27 cellular contexts compared by ENCODE assay signal in the genomic region with DNA sequence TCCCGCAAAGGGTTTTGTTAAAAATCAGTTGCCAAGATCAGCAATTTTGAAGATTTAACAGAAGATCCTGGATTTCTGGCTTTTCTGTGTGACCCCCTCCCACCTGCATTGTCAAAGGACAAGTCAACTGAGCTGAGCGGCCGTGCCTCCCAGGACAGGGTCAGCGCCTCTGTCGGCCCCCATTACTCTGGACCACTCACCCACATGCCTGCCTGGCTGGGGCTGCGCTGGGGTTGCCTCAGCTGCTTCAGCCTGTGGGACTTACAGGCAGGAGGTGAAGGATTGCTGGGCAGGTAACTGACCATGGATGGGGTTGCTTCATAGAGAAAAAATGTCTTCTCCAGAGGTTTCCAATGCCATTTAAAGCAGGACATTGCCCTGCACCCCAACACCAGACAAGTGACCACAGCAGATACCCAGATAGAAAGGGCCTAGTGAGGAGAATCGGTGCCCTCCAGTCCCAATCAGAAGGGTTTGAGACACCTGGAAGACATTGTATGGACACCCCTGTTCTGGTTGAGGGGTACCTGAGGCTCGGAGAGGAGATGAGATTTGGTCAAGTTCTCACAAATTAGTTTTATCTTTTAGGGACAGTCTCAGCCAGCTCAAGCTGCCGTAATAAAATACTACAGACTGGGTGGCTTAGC. TPM values are rescaled to one million over a fixed set of nuclear protein-coding genes. Genes with fewer than 3 reads are reported as not detected.
"Had no signal": no experiment of that assay in that cellular context is flagged by ENCODE, and none has a peak within 500 bp of the region (broad histone marks: within the 10 kb centered on the region; RNA-seq: fewer than 3 reads in every experiment).

No MANE protein-coding gene starts in this region.

- H3K27me3 ChIP-seq: adrenal gland, body of pancreas, esophagus squamous epithelium had no signal

- DNase-seq: activated B cell treated with CpG ODN at 0.5 μM for 24 hours; cortex of kidney; effector CD8-positive, alpha-beta T cell; esophagus squamous epithelium; foreskin melanocyte; SW 1271; T1000 had no signal

- H3K9me3 Mint-ChIP-seq: activated B cell treated with CpG ODN at 0.5 μM for 24 hours; activated CD8-positive, alpha-beta T cell treated with anti-CD3 and anti-CD28 coated beads for 36 hours; activated naive CD4-positive, alpha-beta T cell treated with anti-CD3 and anti-CD28 coated beads for 36 hours; activated naive CD4-positive, alpha-beta T cell treated with anti-CD3 and anti-CD28 coated beads, Interleukin-2, amount 50 U/mL, for 24 hours; activated naive CD8-positive, alpha-beta T cell treated with anti-CD3 and anti-CD28 coated beads for 36 hours; activated naive CD8-positive, alpha-beta T cell treated with anti-CD3 and anti-CD28 coated beads, Interleukin-2, amount 50 U/mL, for 24 hours; activated T-cell treated with anti-CD3 and anti-CD28 coated beads, Interleukin-2, amount 50 U/mL, for 4 hours; activated T-helper 17 cell treated with anti-CD3 and anti-CD28 coated beads, Interleukin-2, amount 50 U/mL, for 72 hours; T-cell; T-helper 1 cell treated with Interleukin-12 subunit alpha and Interleukin-12 subunit beta and Interleukin-4 antibody, amounts not matched to agents 30 μg/mL and 1 μg/mL, for 36 hours; T-helper 2 cell treated with Interferon-gamma antibody and Interleukin-4, amounts not matched to agents 5 μg/mL and 100 μg/mL, for 36 hours had no signal

- H3K4me3 ChIP-seq: adrenal gland, body of pancreas, esophagus squamous epithelium had no signal

- H3K27me3 Mint-ChIP-seq: activated B cell treated with CpG ODN at 0.5 μM for 24 hours; activated CD8-positive, alpha-beta T cell treated with anti-CD3 and anti-CD28 coated beads for 36 hours; activated naive CD4-positive, alpha-beta T cell treated with anti-CD3 and anti-CD28 coated beads, Interleukin-2, amount 50 U/mL, for 24 hours; activated naive CD8-positive, alpha-beta T cell treated with anti-CD3 and anti-CD28 coated beads for 36 hours; activated naive CD8-positive, alpha-beta T cell treated with anti-CD3 and anti-CD28 coated beads, Interleukin-2, amount 50 U/mL, for 24 hours; activated T-helper 17 cell treated with anti-CD3 and anti-CD28 coated beads, Interleukin-2, amount 50 U/mL, for 72 hours; T-cell had no signal

- H3K27ac ChIP-seq: adrenal gland, body of pancreas, epithelial cell of prostate, WERI-Rb-1 had no signal

- H3K27ac Mint-ChIP-seq: activated B cell treated with CpG ODN at 0.5 μM for 24 hours; activated naive CD8-positive, alpha-beta T cell treated with anti-CD3 and anti-CD28 coated beads for 36 hours had no signal

- H3K9me3 ChIP-seq: adrenal gland, body of pancreas, esophagus squamous epithelium had no signal

- H3K36me3 ChIP-seq: adrenal gland, WERI-Rb-1 had no signal

- H3K4me1 ChIP-seq: adrenal gland, body of pancreas had no signal

- H3K36me3 Mint-ChIP-seq: activated naive CD8-positive, alpha-beta T cell treated with anti-CD3 and anti-CD28 coated beads for 36 hours had no signal

- FAIRE-seq: colon, endometrium, endothelial cell of umbilical vein had no signal

- H3K4me3 Mint-ChIP-seq: activated CD8-positive, alpha-beta T cell treated with anti-CD3 and anti-CD28 coated beads for 36 hours; activated naive CD4-positive, alpha-beta T cell treated with anti-CD3 and anti-CD28 coated beads for 36 hours; activated naive CD8-positive, alpha-beta T cell treated with anti-CD3 and anti-CD28 coated beads, Interleukin-2, amount 50 U/mL, for 24 hours had no signal

- ATAC-seq: body of pancreas had no signal

RNA-seq across cellular contexts. Expression of a gene that starts 52.8 kb away (rescaled TPM):
- total RNA-seq: chondrocyte, endothelial cell of umbilical vein, fibroblast of lung, fibroblast of villous mesenchyme had no signal
- polyA plus RNA-seq: endothelial cell of umbilical vein, fibroblast of lung had no signal
